ENCODE assay signal across 8 cellular contexts in the genomic region with DNA sequence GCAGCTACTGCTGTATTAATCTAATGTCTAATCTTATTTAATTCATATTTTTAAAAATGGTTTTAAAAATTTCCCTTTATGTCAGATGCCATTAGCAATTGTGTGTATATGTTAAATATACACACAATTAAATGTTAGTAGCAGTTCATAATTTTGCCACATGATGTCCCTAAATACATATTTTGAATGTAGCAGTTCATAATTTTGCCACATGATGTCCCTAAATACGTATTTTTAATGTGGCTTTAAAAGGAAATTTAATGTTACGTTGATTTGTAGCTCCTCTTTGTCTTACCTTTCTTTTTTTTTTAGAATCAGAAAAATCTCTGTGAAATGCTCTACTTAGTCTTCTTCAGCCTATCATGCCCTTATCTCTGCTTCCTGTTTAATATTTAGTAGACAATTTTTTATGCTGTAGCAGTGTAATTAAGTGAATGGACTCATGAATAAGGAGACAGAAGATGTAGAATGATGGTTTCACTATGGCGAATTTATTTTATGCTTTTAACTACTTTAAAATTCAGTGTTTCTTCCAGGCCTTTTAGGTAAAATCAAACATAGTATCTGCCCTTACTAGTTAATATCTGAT. TPM values are rescaled to one million over a fixed set of nuclear protein-coding genes. Genes with fewer than 3 reads are reported as not detected.
A peak's percentile ranks its signal among the peaks of the same experiment; 100 is the strongest.
DNase-seq lines count a peak whose midpoint lies in the region; ATAC-seq, FAIRE-seq and TF ChIP-seq lines count a peak whose summit lies in the region.

No MANE protein-coding gene starts in this region.

- no peak for DNase-seq in GM12892 (ENCODE audit: insufficient read length)
- peak; percentile 29 for DNase-seq in NCI-H69 (lab: John Stamatoyannopoulos, UW)
- DNase-seq in retinal pigment epithelial cell (ENCODE audit: low read depth), result peak; percentile 10
- no peak for DNase-seq in COLO668 (lab: John Stamatoyannopoulos, UW; ENCODE audit: unreplicated experiment)
- DNase-seq in stimulated activated naive CD4-positive, alpha-beta T cell (lab: John Stamatoyannopoulos, UW), result no peak

- H3K4me3 ChIP-seq in retinal pigment epithelial cell (ENCODE audit: low read length), result no peak overlapping the region

- peak; percentile 57 for TF ChIP-seq CTCF in retinal pigment epithelial cell (conservative IDR thresholded peaks at IDR 0.05; ENCODE audit: low read depth, low read length)

- ATAC-seq in HG02884 (IDR thresholded peaks at IDR 0.05; ENCODE audit: unreplicated experiment), result peak; percentile 86

- peak; percentile 99 for FAIRE-seq in A204.1 (lab: Jason Lieb, UNC)
- peak; percentile 81 for FAIRE-seq in GM12892 (lab: Jason Lieb, UNC)
- peak; percentile 98 for FAIRE-seq in endometrium (lab: Jason Lieb, UNC)

- no peak for TF ChIP-seq POLR2A in GM12892 (IDR thresholded peaks at IDR 0.05; ENCODE audit: low read depth, low read length)

RNA-seq across cellular contexts. Expression of a gene that starts 26.1 kb away (rescaled TPM):
- polyA plus RNA-seq in GM12892 (2012; ENCODE audit: missing spikeins), result not detected

Comparison
In these comparisons a context has a peak if more than half of its experiments do, and no peak if none do; other contexts are left out.
1. DNase-seq: peak in NCI-H69 (single experiment) and retinal pigment epithelial cell (single experiment); none in GM12892 (single experiment), COLO668 (single experiment) and stimulated activated naive CD4-positive, alpha-beta T cell (0 of 6).